Comparison of ENCODE assay signal across 1 cellular context in the genomic region with DNA sequence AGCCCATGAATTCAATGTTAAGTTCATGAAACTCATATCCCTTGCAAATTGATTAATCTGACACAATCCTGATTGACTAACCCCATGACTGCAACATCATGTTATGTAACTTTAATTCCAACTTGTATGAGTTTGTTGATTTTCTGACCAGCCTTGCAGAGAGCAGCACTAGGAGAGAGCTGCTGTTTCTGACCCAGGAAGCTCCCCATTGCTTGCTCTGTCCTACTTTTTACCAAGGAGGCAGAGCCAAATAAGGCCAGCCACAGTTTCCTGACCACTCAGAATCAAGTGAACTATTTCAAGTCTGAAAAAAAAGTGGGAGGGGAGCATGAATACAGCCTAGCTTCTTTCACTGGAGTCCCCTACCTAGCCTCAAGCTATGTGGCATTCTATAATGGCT.
TF ChIP-seq lines count a peak whose summit lies in the region.

No MANE protein-coding gene starts in this region.

TF ChIP-seq in H1, 55 proteins besides CTCF, POLR2A, EP300 and RAD21:
- no peak for TF ChIP-seq RNF2 (IDR thresholded peaks at IDR 0.05; ENCODE audit: borderline replicate concordance, low read depth, low read length, missing control alignments, poor library complexity, severe bottlenecking)
- peak; percentile 75; the same call in 1 of the 2 replicates for TF ChIP-seq SRF (IDR thresholded peaks at IDR 0.05; ENCODE audit: low read depth, low read length)
